ENCODE assay signal across 20 cellular contexts in the genomic region with DNA sequence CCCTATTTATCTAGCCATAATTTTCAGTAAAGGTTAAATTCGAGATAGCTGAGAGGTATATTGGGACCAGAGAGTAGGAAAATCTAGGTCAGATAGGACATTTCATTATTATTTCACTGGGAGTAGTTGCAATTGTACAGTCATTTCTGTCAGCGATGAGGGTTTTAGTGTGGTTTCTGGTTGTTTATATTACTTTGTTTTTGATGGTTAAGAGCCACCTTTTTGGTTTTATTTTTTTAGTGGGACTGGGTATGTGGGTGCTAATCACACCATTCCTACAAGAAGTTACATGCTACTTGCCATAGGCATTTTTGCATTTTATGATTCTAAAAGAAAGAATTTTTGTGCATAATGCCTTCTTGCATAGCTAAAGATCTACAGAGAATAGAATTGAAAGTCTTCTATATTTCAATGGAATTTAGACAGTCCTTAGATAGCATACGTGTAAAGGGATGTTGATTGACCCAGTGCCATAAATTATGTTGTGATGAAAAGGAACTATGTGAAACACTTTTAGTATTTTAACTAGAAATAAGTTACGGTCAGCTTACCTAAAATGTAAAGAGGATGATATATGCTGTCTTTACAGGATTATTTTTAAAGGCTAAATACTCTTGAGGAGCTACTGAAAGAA.
DNase-seq lines count a peak whose midpoint lies in the region; ATAC-seq and TF ChIP-seq lines count a peak whose summit lies in the region.
"Had no signal": no experiment of that assay in that cellular context is flagged by ENCODE, and none has a peak within 500 bp of the region (broad histone marks: within the 10 kb centered on the region; RNA-seq: fewer than 3 reads in every experiment).

No MANE protein-coding gene starts in this region.

- peak; percentile 23 for ATAC-seq in activated CD8-positive, alpha-beta T cell treated with anti-CD3 and anti-CD28 coated beads, Interleukin-2, amount 10 ng/mL, durations not matched to agents 7 days and 5 days
- ATAC-seq in HG03469 (IDR thresholded peaks at IDR 0.05; ENCODE audit: unreplicated experiment): no peak
- ATAC-seq: left lobe of liver, SK-N-SH treated with all-trans-retinoic acid at 6 μM for 48 hours had no signal

- H3K4me3 Mint-ChIP-seq in activated CD4-positive, alpha-beta T cell treated with anti-CD3 and anti-CD28 coated beads, Interleukin-2, amount 10 ng/mL, durations not matched to agents 24 days and 14 days: no peak overlapping the region
- no peak overlapping the region for H3K4me3 Mint-ChIP-seq in activated CD4-positive, alpha-beta T cell treated with anti-CD3 and anti-CD28 coated beads, Interleukin-2, amount 10 ng/mL, durations not matched to agents 7 days and 5 days
- H3K4me3 Mint-ChIP-seq in HFFc6 (no peak overlapping the region), mesothelial cell of epicardium (no peak overlapping the region)
- H3K4me3 Mint-ChIP-seq in activated CD8-positive, alpha-beta T cell treated with anti-CD3 and anti-CD28 coated beads, Interleukin-2, amount 10 ng/mL, durations not matched to agents 7 days and 5 days: no peak overlapping the region
- H3K4me3 Mint-ChIP-seq: type B pancreatic cell had no signal

- DNase-seq in activated CD4-positive, alpha-beta T cell treated with anti-CD3 and anti-CD28 coated beads, Interleukin-2, amount 10 ng/mL, durations not matched to agents 24 days and 14 days: no peak
- DNase-seq in activated CD4-positive, alpha-beta T cell treated with anti-CD3 and anti-CD28 coated beads, Interleukin-2, amount 10 ng/mL, durations not matched to agents 7 days and 5 days: no peak
- no peak for DNase-seq in HFFc6
- no peak for DNase-seq in activated CD8-positive, alpha-beta T cell treated with anti-CD3 and anti-CD28 coated beads, Interleukin-2, amount 10 ng/mL, durations not matched to agents 7 days and 5 days
- DNase-seq in mesothelial cell of epicardium (ENCODE audit: low spot score in 2 of 2, unreplicated experiment in 2 of 2): no peak
- no peak for DNase-seq in NCI-H524 (lab: John Stamatoyannopoulos, UW)
- DNase-seq in kidney tubule cell (ENCODE audit: low spot score): no peak
- DNase-seq: 8988T; activated gamma-delta T cell; DMS153; hippocampal formation; NCI-H2029; NCI-H526; PC-9; sigmoid colon; stimulated activated CD4-positive, alpha-beta T cell treated with anti-CD3 and anti-CD28 coated beads, Interleukin-4, amount 100 ng/mL, for 1 hour had no signal

- H3K9me3 Mint-ChIP-seq in activated CD4-positive, alpha-beta T cell treated with anti-CD3 and anti-CD28 coated beads, Interleukin-2, amount 10 ng/mL, durations not matched to agents 24 days and 14 days: no peaks in the 10 kb centered on the region
- H3K9me3 Mint-ChIP-seq in activated CD4-positive, alpha-beta T cell treated with anti-CD3 and anti-CD28 coated beads, Interleukin-2, amount 10 ng/mL, durations not matched to agents 7 days and 5 days: no peaks in the 10 kb centered on the region
- H3K9me3 Mint-ChIP-seq in HFFc6 (no peaks in the 10 kb centered on the region), mesothelial cell of epicardium (no peaks in the 10 kb centered on the region)
- H3K9me3 Mint-ChIP-seq in activated CD8-positive, alpha-beta T cell treated with anti-CD3 and anti-CD28 coated beads, Interleukin-2, amount 10 ng/mL, durations not matched to agents 7 days and 5 days (ENCODE audit: insufficient read depth): no peaks in the 10 kb centered on the region
- H3K9me3 Mint-ChIP-seq: type B pancreatic cell had no signal

- TF ChIP-seq CTCF in HFFc6 (IDR thresholded peaks at IDR 0.05) (no peak), mesothelial cell of epicardium (IDR thresholded peaks at IDR 0.05; ENCODE audit: unreplicated experiment) (no peak)

- no peaks in the 10 kb centered on the region for H3K27me3 Mint-ChIP-seq in activated CD4-positive, alpha-beta T cell treated with anti-CD3 and anti-CD28 coated beads, Interleukin-2, amount 10 ng/mL, durations not matched to agents 24 days and 14 days
- H3K27me3 Mint-ChIP-seq in activated CD4-positive, alpha-beta T cell treated with anti-CD3 and anti-CD28 coated beads, Interleukin-2, amount 10 ng/mL, durations not matched to agents 7 days and 5 days: no peaks in the 10 kb centered on the region
- H3K27me3 Mint-ChIP-seq in HFFc6 (ENCODE audit: insufficient read depth) (no peaks in the 10 kb centered on the region; the same call in 1 of the 2 replicates), mesothelial cell of epicardium (ENCODE audit: low read depth) (no peaks in the 10 kb centered on the region)
- no peaks in the 10 kb centered on the region for H3K27me3 Mint-ChIP-seq in activated CD8-positive, alpha-beta T cell treated with anti-CD3 and anti-CD28 coated beads, Interleukin-2, amount 10 ng/mL, durations not matched to agents 7 days and 5 days (ENCODE audit: low read depth)
- H3K27me3 Mint-ChIP-seq: type B pancreatic cell had no signal

- intact Hi-C loops in activated CD4-positive, alpha-beta T cell treated with anti-CD3 and anti-CD28 coated beads, Interleukin-2, amount 10 ng/mL, durations not matched to agents 24 days and 14 days (cut with micrococcal nuclease): loop anchor here (5.0 to 10.0 kb wide), 2 partner anchors 83 to 220 kb away; a partner anchor contains a TSS

- H3K4me1 Mint-ChIP-seq in activated CD4-positive, alpha-beta T cell treated with anti-CD3 and anti-CD28 coated beads, Interleukin-2, amount 10 ng/mL, durations not matched to agents 24 days and 14 days: peaks cover 21% of the 10 kb centered on the region
- peaks cover 18% of the 10 kb centered on the region for H3K4me1 Mint-ChIP-seq in activated CD4-positive, alpha-beta T cell treated with anti-CD3 and anti-CD28 coated beads, Interleukin-2, amount 10 ng/mL, durations not matched to agents 7 days and 5 days
- H3K4me1 Mint-ChIP-seq in HFFc6 (ENCODE audit: low read depth) (no peaks in the 10 kb centered on the region; the same call in none of the 2 replicates), mesothelial cell of epicardium (no peaks in the 10 kb centered on the region)
- peaks cover 15% of the 10 kb centered on the region for H3K4me1 Mint-ChIP-seq in activated CD8-positive, alpha-beta T cell treated with anti-CD3 and anti-CD28 coated beads, Interleukin-2, amount 10 ng/mL, durations not matched to agents 7 days and 5 days (ENCODE audit: low read depth)

- CTCF ChIA-PET in activated CD4-positive, alpha-beta T cell treated with anti-CD3 and anti-CD28 coated beads, Interleukin-2, amount 10 ng/mL, durations not matched to agents 7 days and 5 days (lab: Charles Lee): no interaction called here
- CTCF ChIA-PET in activated CD8-positive, alpha-beta T cell treated with anti-CD3 and anti-CD28 coated beads, Interleukin-2, amount 10 ng/mL, durations not matched to agents 7 days and 5 days (lab: Charles Lee): interaction anchor here (0.8 to 1.0 kb wide), 2 partner anchors 17 to 80 kb away, joined by 3 to 4 read pairs; no protein-coding TSS in a partner anchor

- H3K27ac Mint-ChIP-seq in activated CD4-positive, alpha-beta T cell treated with anti-CD3 and anti-CD28 coated beads, Interleukin-2, amount 10 ng/mL, durations not matched to agents 24 days and 14 days: peak overlapping the region; percentile 8
- no peak overlapping the region for H3K27ac Mint-ChIP-seq in activated CD4-positive, alpha-beta T cell treated with anti-CD3 and anti-CD28 coated beads, Interleukin-2, amount 10 ng/mL, durations not matched to agents 7 days and 5 days
- H3K27ac Mint-ChIP-seq in HFFc6 (peak overlapping the region; percentile 3; the same call in 1 of the 2 replicates), mesothelial cell of epicardium (peak overlapping the region; percentile 22)
- no peak overlapping the region for H3K27ac Mint-ChIP-seq in activated CD8-positive, alpha-beta T cell treated with anti-CD3 and anti-CD28 coated beads, Interleukin-2, amount 10 ng/mL, durations not matched to agents 7 days and 5 days
- H3K27ac Mint-ChIP-seq: type B pancreatic cell had no signal

- peaks cover 56% of the 10 kb centered on the region for H3K36me3 Mint-ChIP-seq in activated CD4-positive, alpha-beta T cell treated with anti-CD3 and anti-CD28 coated beads, Interleukin-2, amount 10 ng/mL, durations not matched to agents 24 days and 14 days (ENCODE audit: low read depth)
- H3K36me3 Mint-ChIP-seq in activated CD4-positive, alpha-beta T cell treated with anti-CD3 and anti-CD28 coated beads, Interleukin-2, amount 10 ng/mL, durations not matched to agents 7 days and 5 days (ENCODE audit: low read depth): peaks cover 39% of the 10 kb centered on the region
- peaks cover 19% of the 10 kb centered on the region for H3K36me3 Mint-ChIP-seq in HFFc6 (ENCODE audit: low read depth)
- peaks cover 38% of the 10 kb centered on the region for H3K36me3 Mint-ChIP-seq in activated CD8-positive, alpha-beta T cell treated with anti-CD3 and anti-CD28 coated beads, Interleukin-2, amount 10 ng/mL, durations not matched to agents 7 days and 5 days (ENCODE audit: low read depth)
- H3K36me3 Mint-ChIP-seq in mesothelial cell of epicardium: peaks cover 32% of the 10 kb centered on the region

- POLR2A ChIA-PET in activated CD4-positive, alpha-beta T cell treated with anti-CD3 and anti-CD28 coated beads, Interleukin-2, amount 10 ng/mL, durations not matched to agents 7 days and 5 days (lab: Charles Lee): interaction anchor here (0.6 kb wide), 1 partner anchor 31 kb away, joined by 6 read pairs; no protein-coding TSS in a partner anchor
- POLR2A ChIA-PET in activated CD8-positive, alpha-beta T cell treated with anti-CD3 and anti-CD28 coated beads, Interleukin-2, amount 10 ng/mL, durations not matched to agents 7 days and 5 days (lab: Charles Lee): interaction anchor here (0.6 kb wide), 1 partner anchor 104 kb away, joined by 3 read pairs; no protein-coding TSS in a partner anchor

Comparison
In these comparisons a context has a peak if more than half of its experiments do, and no peak if none do; other contexts are left out.
1. H3K27ac Mint-ChIP-seq: peak in activated CD4-positive, alpha-beta T cell treated with anti-CD3 and anti-CD28 coated beads, Interleukin-2, amount 10 ng/mL, durations not matched to agents 24 days and 14 days (single experiment), HFFc6 (single experiment) and mesothelial cell of epicardium (single experiment); none in activated CD4-positive, alpha-beta T cell treated with anti-CD3 and anti-CD28 coated beads, Interleukin-2, amount 10 ng/mL, durations not matched to agents 7 days and 5 days (single experiment) and activated CD8-positive, alpha-beta T cell treated with anti-CD3 and anti-CD28 coated beads, Interleukin-2, amount 10 ng/mL, durations not matched to agents 7 days and 5 days (single experiment).